25 cellular contexts compared by ENCODE assay signal in the genomic region with DNA sequence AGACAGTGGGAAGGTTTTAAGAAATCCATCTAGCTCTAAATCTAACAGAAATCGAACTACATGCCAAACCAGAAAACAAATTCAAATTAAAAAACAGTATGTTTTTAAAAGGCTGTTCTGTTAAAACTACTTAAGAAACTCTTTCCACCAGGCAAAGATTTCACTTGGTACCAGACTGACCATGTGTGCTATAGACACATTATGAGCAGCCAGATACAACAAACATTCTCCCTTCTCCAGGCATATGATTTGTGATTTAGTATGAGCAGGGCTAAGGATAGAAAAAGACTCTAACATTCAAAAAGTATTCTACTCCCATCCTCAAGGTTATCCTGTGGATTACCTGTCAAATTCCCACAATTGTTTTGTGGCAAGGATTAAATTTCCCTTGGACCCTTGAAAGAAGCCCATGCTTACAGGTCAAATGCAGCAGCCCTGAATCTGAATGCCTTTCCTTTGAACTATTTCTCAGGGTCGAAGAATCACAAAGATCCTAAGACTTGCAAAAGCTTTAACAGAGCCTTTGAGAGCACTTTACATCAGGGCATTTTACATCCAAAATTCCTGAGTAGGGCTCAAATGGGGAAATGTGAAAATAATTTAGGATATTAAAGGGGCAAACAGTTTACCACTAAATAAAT. TPM values are rescaled to one million over a fixed set of nuclear protein-coding genes. Genes with fewer than 3 reads are reported as not detected.
A peak's percentile ranks its signal among the peaks of the same experiment; 100 is the strongest.
DNase-seq lines count a peak whose midpoint lies in the region; ATAC-seq, FAIRE-seq and TF ChIP-seq lines count a peak whose summit lies in the region.
"Had no signal": no experiment of that assay in that cellular context is flagged by ENCODE, and none has a peak within 500 bp of the region (broad histone marks: within the 10 kb centered on the region; RNA-seq: fewer than 3 reads in every experiment).

No MANE protein-coding gene starts in this region.

- H3K36me3 ChIP-seq in ectodermal cell (ENCODE audit: control insufficient read depth, insufficient read depth, low read length) = peaks cover 7% of the 10 kb centered on the region

- no peak overlapping the region for H3K4me3 ChIP-seq in ectodermal cell (ENCODE audit: insufficient read depth, low read depth, low read length)

- H3T11ph ChIP-seq in H9 (ENCODE audit: low read length) = no peak overlapping the region

- no peak overlapping the region for H3K23ac ChIP-seq in H9 (ENCODE audit: insufficient read length, low read depth, low read length)

- no peak overlapping the region for H2BK20ac ChIP-seq in H9 (ENCODE audit: low read depth, low read length, poor library complexity, severe bottlenecking)

- H3K27me3 Mint-ChIP-seq in H9 (ENCODE audit: low read depth) = no peaks in the 10 kb centered on the region
- H3K27me3 Mint-ChIP-seq: CD8-positive, alpha-beta memory T cell had no signal

- H3K9ac ChIP-seq in H9 (ENCODE audit: extremely low read depth, insufficient read length, low read length) = no peak overlapping the region

- no peak overlapping the region for H2BK12ac ChIP-seq in H9 (ENCODE audit: insufficient read length, low read depth, low read length)

- DNase-seq in D721Med (ENCODE audit: insufficient read length, low spot score) = no peak
- peak; percentile 31 for DNase-seq in H9
- DNase-seq in iPS-NIHi11 (ENCODE audit: low spot score) = peak; percentile 13
- DNase-seq in NCI-H2029 treated with DMSO at 0.1 percent for 48 hours (lab: John Stamatoyannopoulos, UW) = no peak
- no peak for DNase-seq in NCI-H2107 treated with DMSO at 0.1 percent for 48 hours (lab: John Stamatoyannopoulos, UW; ENCODE audit: unreplicated experiment)
- no peak for DNase-seq in GM19239 (ENCODE audit: insufficient read length, low spot score)
- DNase-seq: 8988T; AML-193; C1 segment of cervical spinal cord; CD8-positive, alpha-beta memory T cell; DMS53; GF-D8; KG1; NCI-H1092 treated with DMSO at 0.1 percent for 48 hours; NCI-H146; NCI-H2029; NCI-H2171; NCI-H345; NCI-H524; NCI-H774; OCI-M1; Right ventricle myocardium superior had no signal

- no peak overlapping the region for H4K91ac ChIP-seq in H9 (ENCODE audit: insufficient read length, low read depth, low read length)

- H3K4me2 ChIP-seq in H9 (ENCODE audit: insufficient read depth, insufficient read length, low read length) = peak overlapping the region; percentile 27

- H2BK5ac ChIP-seq in H9 (ENCODE audit: insufficient read length, low read length) = no peak overlapping the region

- TF ChIP-seq CTCF in D721Med (IDR thresholded peaks at IDR 0.05; ENCODE audit: insufficient read depth, missing control alignments) (no peak), H9 (conservative IDR thresholded peaks at IDR 0.05) (no peak)

- H4K8ac ChIP-seq in H9 (replicated peaks; ENCODE audit: insufficient read length, low read depth, low read length) = no peak overlapping the region

- 0 out of 2 replicates have a peak, but pooled peaks cover 3% of the 10 kb centered on the region for H3K4me1 ChIP-seq in H9 (ENCODE audit: insufficient read depth, low read length)
- H3K4me1 ChIP-seq in ectodermal cell (ENCODE audit: control insufficient read depth, insufficient read depth, low read length) = no peaks in the 10 kb centered on the region

- H3K27me3 ChIP-seq in H9 (ENCODE audit: insufficient read depth, low read length) (no peaks in the 10 kb centered on the region), ectodermal cell (ENCODE audit: control insufficient read depth, insufficient read depth, low read length, poor library complexity, severe bottlenecking) (no peaks in the 10 kb centered on the region)

- no peak overlapping the region for H4K5ac ChIP-seq in H9 (ENCODE audit: insufficient read length, low read depth, low read length)

- H3K14ac ChIP-seq in H9 (ENCODE audit: insufficient read depth, low read length) = no peak overlapping the region

- H3K9me3 Mint-ChIP-seq in H9 = no peaks in the 10 kb centered on the region
- H3K9me3 Mint-ChIP-seq: CD8-positive, alpha-beta memory T cell had no signal

- peak overlapping the region in 1 of 3 experiments; percentile 46; a peak in 1 of 7 replicates for H3K27ac Mint-ChIP-seq in H9
- H3K27ac Mint-ChIP-seq: CD8-positive, alpha-beta memory T cell had no signal

- no peak overlapping the region for H3K4me3 Mint-ChIP-seq in H9
- H3K4me3 Mint-ChIP-seq: CD8-positive, alpha-beta memory T cell had no signal

- FAIRE-seq in D721Med (lab: Jason Lieb, UNC) (peak; percentile 80), GM19239 (lab: Jason Lieb, UNC) (no peak)

- no CpG with 5 or more reads among the region's 2 CpGs for WGBS in H9 (ENCODE audit: extremely low coverage, insufficient read length, low lambda C conversion rate)
- 24 to 63% methylated on average over 1 to 2 of the region's 2 CpGs for WGBS in ectodermal cell, 2 experiments

- peaks cover 0 to 5% (median 3%) of the 10 kb centered on the region in 3 experiments; a peak in 2 of 7 replicates for H3K36me3 Mint-ChIP-seq in H9 (ENCODE audit: insufficient read depth in 1 of 3, low read depth in 3 of 3)

- H3K27ac ChIP-seq in H9 (ENCODE audit: insufficient read length, low read depth, low read length) (no peak overlapping the region), ectodermal cell (ENCODE audit: insufficient read depth, low read depth, low read length, poor library complexity, severe bottlenecking) (peak overlapping the region; percentile 17)

- no peak overlapping the region for H3K56ac ChIP-seq in H9 (ENCODE audit: insufficient read length, low read depth, low read length)

- H3K79me1 ChIP-seq in H9 (ENCODE audit: insufficient read depth, low read depth, low read length, poor library complexity, severe bottlenecking) = no peaks in the 10 kb centered on the region

- H3K4me1 Mint-ChIP-seq in H9 = peaks cover 19 to 25% of the 10 kb centered on the region in 2 experiments
- H3K4me1 Mint-ChIP-seq: CD8-positive, alpha-beta memory T cell had no signal

- H3K9me3 ChIP-seq in H9 (ENCODE audit: control insufficient read depth, low read depth, low read length) (no peaks in the 10 kb centered on the region), ectodermal cell (ENCODE audit: control insufficient read depth, low read length) (no peaks in the 10 kb centered on the region)

- no peaks in the 10 kb centered on the region for H4K20me1 ChIP-seq in H9 (ENCODE audit: control insufficient read depth, insufficient read depth, insufficient read length)

- no peaks in the 10 kb centered on the region for H3K23me2 ChIP-seq in H9 (ENCODE audit: insufficient read length, low read depth, low read length, poor library complexity, severe bottlenecking)

- no peaks in the 10 kb centered on the region for H3K79me2 ChIP-seq in H9 (ENCODE audit: insufficient read depth, low read length)

- H2AK5ac ChIP-seq in H9 (ENCODE audit: insufficient read length, low read length) = no peak overlapping the region

- no peak for ATAC-seq in HG02973 (IDR thresholded peaks at IDR 0.05; ENCODE audit: unreplicated experiment)
- ATAC-seq: HCT116 had no signal

- no peak overlapping the region for H3K18ac ChIP-seq in H9 (ENCODE audit: insufficient read length, low read depth, low read length)

- H2AFZ ChIP-seq in H9 (ENCODE audit: low read length) = no peak overlapping the region

- no peak overlapping the region for H3K4ac ChIP-seq in H9 (ENCODE audit: low read depth, low read length)

- H2BK15ac ChIP-seq in H9 (ENCODE audit: low read depth, low read length) = no peak overlapping the region

- H2BK120ac ChIP-seq in H9 (ENCODE audit: low read depth, low read length, poor library complexity, severe bottlenecking) = no peak overlapping the region

RNA-seq across cellular contexts. Expression of a gene that starts 42.5 kb away (rescaled TPM):
- total RNA-seq in H9 (2021) = 8.9 and 9.9 TPM in 2 replicates
- 17.9 TPM for polyA plus RNA-seq in ectodermal cell (2013, experiment 1 of 4)
- polyA plus RNA-seq in ectodermal cell (2013, experiment 2 of 4) = 20.8 TPM
- polyA plus RNA-seq in ectodermal cell (2013, experiment 3 of 4) = 19.6 TPM
- polyA plus RNA-seq in ectodermal cell (2013, experiment 4 of 4) = 22.6 TPM

RNA-seq across cellular contexts. Expression of a gene that starts 45.6 kb away (rescaled TPM):
- 16.2 and 16.7 TPM in 2 replicates for total RNA-seq in H9 (2021)
- polyA plus RNA-seq in ectodermal cell (2013, experiment 1 of 4) = 20.8 TPM
- polyA plus RNA-seq in ectodermal cell (2013, experiment 2 of 4) = 30.3 TPM
- polyA plus RNA-seq in ectodermal cell (2013, experiment 3 of 4) = 14.6 TPM
- 17.0 TPM for polyA plus RNA-seq in ectodermal cell (2013, experiment 4 of 4)

Comparison
In these comparisons a context has a peak if more than half of its experiments do, and no peak if none do; other contexts are left out.
1. DNase-seq: peak in H9 (single experiment) and iPS-NIHi11 (single experiment); none in D721Med (single experiment), NCI-H2029 treated with DMSO at 0.1 percent for 48 hours (single experiment), NCI-H2107 treated with DMSO at 0.1 percent for 48 hours (single experiment) and GM19239 (single experiment).